Comparison of ENCODE assay signal across 13 cellular contexts in the genomic region with DNA sequence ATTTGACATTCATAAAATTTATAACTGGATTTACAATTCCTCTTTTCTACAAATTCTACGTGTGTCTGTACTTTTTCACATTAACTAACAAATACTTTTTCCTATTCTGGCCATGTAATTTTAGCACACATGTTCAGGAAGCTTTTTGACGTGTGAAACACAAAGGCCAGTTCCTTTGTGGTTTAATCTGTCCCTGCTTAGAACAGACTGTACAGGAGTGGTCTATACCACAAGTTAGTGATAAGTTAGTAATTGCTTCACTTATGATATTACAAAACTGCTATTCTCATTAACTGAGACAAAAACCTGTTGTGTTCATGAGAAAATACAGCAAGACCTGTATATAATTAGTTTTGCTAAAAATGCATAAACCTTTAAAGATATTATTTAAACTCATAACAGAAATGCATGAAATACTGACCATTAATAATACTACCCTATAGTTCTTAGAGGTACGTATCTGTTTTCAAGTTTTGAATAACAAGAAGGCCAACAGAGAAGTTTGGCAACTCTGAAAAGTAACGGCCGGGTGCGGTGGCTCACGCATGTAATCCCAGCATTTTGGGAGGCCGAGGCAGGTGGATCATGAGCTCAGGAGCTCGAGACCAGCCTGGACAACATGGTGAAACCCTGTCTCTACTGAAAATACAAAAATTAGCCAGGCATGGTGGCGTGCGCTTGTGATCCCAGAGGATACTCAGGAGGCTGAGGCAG. TPM values are rescaled to one million over a fixed set of nuclear protein-coding genes. Genes with fewer than 3 reads are reported as not detected.
DNase-seq lines count a peak whose midpoint lies in the region; ATAC-seq and TF ChIP-seq lines count a peak whose summit lies in the region.
"Had no signal": no experiment of that assay in that cellular context is flagged by ENCODE, and none has a peak within 500 bp of the region (broad histone marks: within the 10 kb centered on the region; RNA-seq: fewer than 3 reads in every experiment).

No MANE protein-coding gene starts in this region.

- H3K27ac ChIP-seq in right cardiac atrium (ENCODE audit: low read length) = no peak overlapping the region
- H3K27ac ChIP-seq: parathyroid adenoma had no signal

- H3K4me1 Mint-ChIP-seq in CD14-positive monocyte = peaks cover 6% of the 10 kb centered on the region
- H3K4me1 Mint-ChIP-seq: activated CD4-positive, alpha-beta T cell treated with anti-CD3 and anti-CD28 coated beads, Interleukin-2, amount 10 ng/mL, durations not matched to agents 7 days and 5 days had no signal

- TF ChIP-seq CTCF in CD14-positive monocyte (IDR thresholded peaks at IDR 0.05) = no peak

- no peaks in the 10 kb centered on the region for H3K27me3 Mint-ChIP-seq in CD14-positive monocyte (ENCODE audit: low read depth in 3 of 3)
- H3K27me3 Mint-ChIP-seq: activated CD4-positive, alpha-beta T cell treated with anti-CD3 and anti-CD28 coated beads, Interleukin-2, amount 10 ng/mL, durations not matched to agents 7 days and 5 days had no signal

- H3K9me3 Mint-ChIP-seq in CD14-positive monocyte = peaks cover 0 to 10% (median 0%) of the 10 kb centered on the region in 7 donors
- H3K9me3 Mint-ChIP-seq: activated CD4-positive, alpha-beta T cell treated with anti-CD3 and anti-CD28 coated beads, Interleukin-2, amount 10 ng/mL, durations not matched to agents 7 days and 5 days; CD4-positive, alpha-beta memory T cell had no signal

- DNase-seq in NOMO-1 treated with DMSO at 0.1 percent for 48 hours (lab: John Stamatoyannopoulos, UW; ENCODE audit: unreplicated experiment) (peak; percentile 86), right cardiac atrium (no peak), CD14-positive monocyte (ENCODE audit: low spot score) (no peak), activated gamma-delta T cell (lab: John Stamatoyannopoulos, UW) (no peak)
- DNase-seq in activated T-cell treated with anti-CD3 and anti-CD28 coated beads, Interleukin-2, amount 50 U/mL, for 48 hours = no peak
- no peak for DNase-seq in stimulated activated CD4-positive, alpha-beta T cell treated with anti-CD3 and anti-CD28 coated beads, Interleukin-12 subunit alpha, Interleukin-12 subunit beta, amount 100 ng/mL, for 4 hours
- DNase-seq: activated CD4-positive, alpha-beta T cell treated with anti-CD3 and anti-CD28 coated beads, Interleukin-2, amount 10 ng/mL, durations not matched to agents 7 days and 5 days; anterior cingulate cortex; CD4-positive, alpha-beta memory T cell; NCI-H82 had no signal

- no peaks in the 10 kb centered on the region for H3K36me3 Mint-ChIP-seq in CD14-positive monocyte
- H3K36me3 Mint-ChIP-seq: CD4-positive, alpha-beta memory T cell had no signal

- H3K27me3 ChIP-seq in right cardiac atrium (ENCODE audit: control insufficient read depth, insufficient read depth) = no peaks in the 10 kb centered on the region

- intact Hi-C loops in right cardiac atrium (cut with DNase I) = no loop called here
- intact Hi-C loops in CD14-positive monocyte (cut with micrococcal nuclease) = loop anchor here in 1 of 2 donors (10.0 kb wide), 1 partner anchor 46 kb away; no protein-coding TSS in a partner anchor

- H3K4me3 Mint-ChIP-seq in CD14-positive monocyte = no peak overlapping the region
- H3K4me3 Mint-ChIP-seq: activated CD4-positive, alpha-beta T cell treated with anti-CD3 and anti-CD28 coated beads, Interleukin-2, amount 10 ng/mL, durations not matched to agents 7 days and 5 days; CD4-positive, alpha-beta memory T cell had no signal

- ATAC-seq in GM18870 (IDR thresholded peaks at IDR 0.05; ENCODE audit: unreplicated experiment) (peak; percentile 91), HG02938 (IDR thresholded peaks at IDR 0.05; ENCODE audit: unreplicated experiment) (peak; percentile 90), right cardiac atrium (peak; percentile 51 to 67)

- no peaks in the 10 kb centered on the region for H3K4me1 ChIP-seq in right cardiac atrium (ENCODE audit: control insufficient read depth, insufficient read depth, low read length)
- H3K4me1 ChIP-seq: parathyroid adenoma had no signal

- H3K9me3 ChIP-seq in right cardiac atrium (ENCODE audit: control insufficient read depth, low read length) = no peaks in the 10 kb centered on the region

- H3K4me3 ChIP-seq in right cardiac atrium (ENCODE audit: low read length) = no peak overlapping the region

- H3K27ac Mint-ChIP-seq in CD14-positive monocyte = no peak overlapping the region
- H3K27ac Mint-ChIP-seq: activated CD4-positive, alpha-beta T cell treated with anti-CD3 and anti-CD28 coated beads, Interleukin-2, amount 10 ng/mL, durations not matched to agents 7 days and 5 days; CD4-positive, alpha-beta memory T cell had no signal

- WGBS in right cardiac atrium = 70% methylated on average over 11 of the region's 11 CpGs

RNA-seq across cellular contexts. Expression of gene AREG, which starts 13.7 kb away (rescaled TPM):
- 1 to 10 TPM; 2.7 to 7.3 (median 3.7) TPM for total RNA-seq in right cardiac atrium
- polyA plus RNA-seq in right cardiac atrium (11.3 TPM), CD14-positive monocyte (1 to 10 TPM; 4.2 to 9.2 TPM)
